13 cellular contexts compared by ENCODE assay signal in genomic region chr3:51680196-51680595, GRCh38. TPM values are rescaled to one million over a fixed set of nuclear protein-coding genes. Genes with fewer than 3 reads are reported as not detected.
DNase-seq lines count a peak whose midpoint lies in the region; ATAC-seq, FAIRE-seq and TF ChIP-seq lines count a peak whose summit lies in the region.
"Had no signal": no experiment of that assay in that cellular context is flagged by ENCODE, and none has a peak within 500 bp of the region (broad histone marks: within the 10 kb centered on the region; RNA-seq: fewer than 3 reads in every experiment).

No MANE protein-coding gene starts in this region.

- H2AFZ ChIP-seq in HepG2 (ENCODE audit: low read length): no peak overlapping the region

- H3K27ac ChIP-seq in right lobe of liver (no peak overlapping the region), HepG2 (ENCODE audit: extremely low read length, insufficient read depth, low read length) (no peak overlapping the region)

- ATAC-seq in right lobe of liver: no peak
- no peak for ATAC-seq in HepG2
- no peak for ATAC-seq in naive B cell (ENCODE audit: low read depth in 2 of 2)
- no peak for ATAC-seq in HG03025 (IDR thresholded peaks at IDR 0.05; ENCODE audit: low FRiP score, unreplicated experiment)

- no peak overlapping the region for H3K9ac ChIP-seq in HepG2 (ENCODE audit: insufficient read depth, low read depth, low read length)

- H3K36me3 ChIP-seq in right lobe of liver (peaks cover 0 to 9% (median 5%) of the 10 kb centered on the region in 4 donors), HepG2 (replicated peaks in 1 of 2; ENCODE audit: control insufficient read depth in 1 of 2, insufficient read depth in 2 of 2, low read length in 2 of 2) (peaks cover 16 to 26% of the 10 kb centered on the region in 2 experiments)

- H3K9me3 ChIP-seq in right lobe of liver (no peaks in the 10 kb centered on the region), HepG2 (ENCODE audit: low read length) (no peaks in the 10 kb centered on the region)

- no peaks in the 10 kb centered on the region for H3K9me3 Mint-ChIP-seq in activated T-helper 2 cell treated with anti-CD3 and anti-CD28 coated beads, Interferon-gamma antibody, Interleukin-2, Interleukin-4, amounts not matched to agents 10 μg/mL and 5 μg/mL and 100 μg/mL, durations not matched to agents 14 hours and 24 hours and 36 hours
- H3K9me3 Mint-ChIP-seq in naive B cell (no peaks in the 10 kb centered on the region), glutamatergic neuron (ENCODE audit: unreplicated experiment) (peaks cover 2% of the 10 kb centered on the region)

- in situ Hi-C loops in HepG2 (cut with HindIII; ENCODE audit: extremely low pct_ligation_motif_present, low pct_unique_long_range_greater_than_20kb): loop anchor here (5.0 kb wide), 1 partner anchor 43 kb away; no protein-coding TSS in a partner anchor

- peaks cover 68% of the 10 kb centered on the region for H3K4me1 Mint-ChIP-seq in activated T-helper 2 cell treated with anti-CD3 and anti-CD28 coated beads, Interferon-gamma antibody, Interleukin-2, Interleukin-4, amounts not matched to agents 10 μg/mL and 5 μg/mL and 100 μg/mL, durations not matched to agents 14 hours and 24 hours and 36 hours (ENCODE audit: low read depth)
- H3K4me1 Mint-ChIP-seq in naive B cell (peaks cover 61 to 89% (median 82%) of the 10 kb centered on the region in 3 donors), glutamatergic neuron (ENCODE audit: low read depth, unreplicated experiment) (peaks cover 14% of the 10 kb centered on the region)

- WGBS in right lobe of liver (ENCODE audit: insufficient coverage, low coverage, low lambda C conversion rate, missing lambda C conversion rate): no CpG with 5 or more reads among the region's 6 CpGs
- WGBS in HepG2 (ENCODE audit: low lambda C conversion rate): 100% methylated on average over 4 of the region's 6 CpGs

- H3K4me3 ChIP-seq in right lobe of liver (no peak overlapping the region), HepG2 (replicated peaks in 1 of 3; ENCODE audit: insufficient read depth in 1 of 3, low read depth in 2 of 3, low read length in 3 of 3) (no peak overlapping the region)

- H3K36me3 Mint-ChIP-seq in activated T-helper 2 cell treated with anti-CD3 and anti-CD28 coated beads, Interferon-gamma antibody, Interleukin-2, Interleukin-4, amounts not matched to agents 10 μg/mL and 5 μg/mL and 100 μg/mL, durations not matched to agents 14 hours and 24 hours and 36 hours (ENCODE audit: low read depth): peaks cover 37% of the 10 kb centered on the region
- H3K36me3 Mint-ChIP-seq in naive B cell: peaks cover 0 to 11% of the 10 kb centered on the region in 2 donors
- no peaks in the 10 kb centered on the region for H3K36me3 Mint-ChIP-seq in glutamatergic neuron (ENCODE audit: unreplicated experiment)

- H3K79me2 ChIP-seq in HepG2 (ENCODE audit: insufficient read depth, low read length): peaks cover 3% of the 10 kb centered on the region

- POLR2A ChIA-PET in HepG2 (lab: Yijun Ruan, JAX): interaction anchor here (2.6 kb wide), 1 partner anchor 8 kb away, joined by 13 read pairs; no protein-coding TSS in a partner anchor

- TF ChIP-seq RAD21 in HepG2 (CRISPR knock-in tag; IDR thresholded peaks at IDR 0.05): no peak

- TF ChIP-seq EP300 in HepG2 (IDR thresholded peaks at IDR 0.05; ENCODE audit: low read depth in 2 of 2, low read length in 2 of 2) (no peak), HepG2 (CRISPR knock-in tag; IDR thresholded peaks at IDR 0.05; ENCODE audit: borderline replicate concordance) (no peak)

- FAIRE-seq in HepG2 (lab: Jason Lieb, UNC): no peak
- FAIRE-seq: GM12892, TTC549 had no signal

- CTCF ChIA-PET in HepG2 (lab: Yijun Ruan, JAX; ENCODE audit: low intra/inter-chr PET ratio, low total read pairs): no interaction called here

- intact Hi-C loops in right lobe of liver (cut with DNase I) (loop anchor here in 1 of 2 donors (5.0 kb wide), 1 partner anchor 178 kb away; the partner anchor contains the start of gene DCAF1), HepG2 (cut with micrococcal nuclease; ENCODE audit: unreplicated experiment) (no loop called here)
- intact Hi-C loops in activated T-helper 2 cell treated with anti-CD3 and anti-CD28 coated beads, Interferon-gamma antibody, Interleukin-2, Interleukin-4, amounts not matched to agents 10 μg/mL and 5 μg/mL and 100 μg/mL, durations not matched to agents 14 hours and 24 hours and 36 hours (cut with micrococcal nuclease): loop anchor here (10.0 kb wide), 1 partner anchor 1065 kb away; the partner anchor contains the start of genes CISH and MAPKAPK3

- peak in 2 of 3 donors; percentile 16 to 22 for DNase-seq in right lobe of liver
- DNase-seq in HepG2 (ENCODE audit: low spot score): no peak
- no peak for DNase-seq in activated T-helper 2 cell treated with anti-CD3 and anti-CD28 coated beads, Interferon-gamma antibody, Interleukin-2, Interleukin-4, amounts not matched to agents 10 μg/mL and 5 μg/mL and 100 μg/mL, durations not matched to agents 14 hours and 24 hours and 36 hours (ENCODE audit: low spot score)
- DNase-seq in naive B cell: no peak
- DNase-seq in NCI-H226: no peak
- DNase-seq in glutamatergic neuron: no peak
- no peak for DNase-seq in activated T-cell treated with anti-CD3 and anti-CD28 coated beads for 4 hours
- DNase-seq: MM.1S, NCI-H2081 treated with DMSO at 0.1 percent for 48 hours, SHP77 had no signal

- peaks cover 0 to 14% (median 5%) of the 10 kb centered on the region in 4 donors for H3K4me1 ChIP-seq in right lobe of liver
- 0 out of 2 replicates have a peak, but pooled peaks cover 12% of the 10 kb centered on the region for H3K4me1 ChIP-seq in HepG2 (ENCODE audit: insufficient read depth, low read length)

- TF ChIP-seq POLR2A in right lobe of liver (IDR thresholded peaks at IDR 0.05): no peak
- no peak for TF ChIP-seq POLR2A in HepG2 (IDR thresholded peaks at IDR 0.05; ENCODE audit: insufficient read depth in 1 of 2, low read depth in 2 of 2, low read length in 2 of 2)

- H4K20me1 ChIP-seq in HepG2 (ENCODE audit: insufficient read depth, low read length): peaks cover 4% of the 10 kb centered on the region; the same call in 1 of the 2 replicates

- no TSS peak for BruUV-seq in HepG2 (replicated peaks; lab: Mats Ljungman, UMichigan)

- H3K27ac Mint-ChIP-seq in activated T-helper 2 cell treated with anti-CD3 and anti-CD28 coated beads, Interferon-gamma antibody, Interleukin-2, Interleukin-4, amounts not matched to agents 10 μg/mL and 5 μg/mL and 100 μg/mL, durations not matched to agents 14 hours and 24 hours and 36 hours: peak overlapping the region; percentile 36
- peak overlapping the region; percentile 56 to 93 (median 83) for H3K27ac Mint-ChIP-seq in naive B cell
- H3K27ac Mint-ChIP-seq in glutamatergic neuron (ENCODE audit: unreplicated experiment): no peak overlapping the region

- no peaks in the 10 kb centered on the region for H3K27me3 Mint-ChIP-seq in activated T-helper 2 cell treated with anti-CD3 and anti-CD28 coated beads, Interferon-gamma antibody, Interleukin-2, Interleukin-4, amounts not matched to agents 10 μg/mL and 5 μg/mL and 100 μg/mL, durations not matched to agents 14 hours and 24 hours and 36 hours (ENCODE audit: low read depth)
- H3K27me3 Mint-ChIP-seq in naive B cell (no peaks in the 10 kb centered on the region), glutamatergic neuron (ENCODE audit: unreplicated experiment) (peaks cover 4% of the 10 kb centered on the region)

- no peak overlapping the region for H3K4me3 Mint-ChIP-seq in activated T-helper 2 cell treated with anti-CD3 and anti-CD28 coated beads, Interferon-gamma antibody, Interleukin-2, Interleukin-4, amounts not matched to agents 10 μg/mL and 5 μg/mL and 100 μg/mL, durations not matched to agents 14 hours and 24 hours and 36 hours (ENCODE audit: low read depth)
- H3K4me3 Mint-ChIP-seq in naive B cell (peak overlapping the region in 4 of 8 donors; percentile 18 to 70 (median 38)), glutamatergic neuron (ENCODE audit: unreplicated experiment) (no peak overlapping the region)

- H3K27me3 ChIP-seq in right lobe of liver (no peaks in the 10 kb centered on the region), HepG2 (ENCODE audit: control insufficient read depth in 1 of 2, insufficient read depth in 2 of 2, low read length in 2 of 2) (no peaks in the 10 kb centered on the region)

- TF ChIP-seq CTCF in right lobe of liver (IDR thresholded peaks at IDR 0.05): no peak
- TF ChIP-seq CTCF in HepG2 (CRISPR knock-in tag; IDR thresholded peaks at IDR 0.05): no peak
- no peak for TF ChIP-seq CTCF in glutamatergic neuron (IDR thresholded peaks at IDR 0.05; ENCODE audit: partially characterized antibody, unreplicated experiment)

- H3K4me2 ChIP-seq in HepG2 (ENCODE audit: low read depth, low read length): no peak overlapping the region

RNA-seq across cellular contexts. Expression of gene TEX264, which starts 9.1 kb away (rescaled TPM):
- total RNA-seq in right lobe of liver (10 to 100 TPM; 26.5 to 67.0 (median 40.8) TPM), HepG2 (2016; rRNA removed; fragmentation: Illumina TruSeq; extraction: Trizol) (18.8 and 35.2 TPM in 2 replicates), glutamatergic neuron (ENCODE audit: unreplicated experiment) (13.2 TPM)
- 17.1 and 21.8 TPM in 2 replicates for total RNA-seq in HepG2 (2016; cell fraction: cytosol; rRNA removed; fragmentation: Illumina TruSeq; extraction: Trizol; ENCODE audit: low read depth)
- total RNA-seq in HepG2 (2016; cell fraction: insoluble cytoplasmic fraction; rRNA removed; fragmentation: Illumina TruSeq; extraction: Trizol): 21.1 and 37.8 TPM in 2 replicates
- 21.4 and 24.5 TPM in 2 replicates for total RNA-seq in HepG2 (2016; cell fraction: membrane; rRNA removed; fragmentation: Illumina TruSeq; extraction: Trizol)
- 32.3 and 33.9 TPM in 2 replicates for total RNA-seq in HepG2 (2016; cell fraction: nucleus; rRNA removed; fragmentation: Illumina TruSeq; extraction: Trizol)
- polyA plus RNA-seq in HepG2 (2011; rRNA removed) (52.1 and 59.2 TPM in 2 replicates), naive B cell (ENCODE audit: low read depth in 6 of 6) (100 to 1,000 TPM in 2 of 6 donors, 10 to 100 TPM in 4; 69.7 to 101 (median 87.2) TPM)
- 63.4 and 75.9 TPM in 2 replicates for polyA plus RNA-seq in HepG2 (2011; cell fraction: cytosol; rRNA removed)
- 42.5 and 44.4 TPM in 2 replicates for polyA plus RNA-seq in HepG2 (2011; cell fraction: nucleus; rRNA removed)
- polyA plus RNA-seq in HepG2 (2012): 22.0 and 25.2 TPM in 2 replicates
- 20.4 and 25.7 TPM in 2 replicates for polyA plus RNA-seq in HepG2 (2016; cell fraction: cytosol; fragmentation: Illumina TruSeq; extraction: Trizol; ENCODE audit: low read depth)
- 23.5 and 26.8 TPM in 2 replicates for polyA plus RNA-seq in HepG2 (2016; cell fraction: insoluble cytoplasmic fraction; fragmentation: Illumina TruSeq; extraction: Trizol; ENCODE audit: low read depth)
- 21.8 and 22.3 TPM in 2 replicates for polyA plus RNA-seq in HepG2 (2016; cell fraction: membrane; fragmentation: Illumina TruSeq; extraction: Trizol; ENCODE audit: low read depth)
- polyA plus RNA-seq in HepG2 (2016; cell fraction: nucleus; fragmentation: Illumina TruSeq; extraction: Trizol; ENCODE audit: insufficient read depth, low read depth): 54.4 and 73.2 TPM in 2 replicates
- polyA minus RNA-seq in HepG2 (2011; rRNA and poly(A)+ RNA removed; ENCODE audit: low replicate concordance): 115 and 158 TPM in 2 replicates
- polyA minus RNA-seq in HepG2 (2011; cell fraction: cytosol; rRNA and poly(A)+ RNA removed): 28.8 and 28.9 TPM in 2 replicates
- 9.1 and 11.6 TPM in 2 replicates for polyA minus RNA-seq in HepG2 (2011; cell fraction: nucleus; rRNA and poly(A)+ RNA removed)
- total RNA-seq in activated T-helper 2 cell treated with anti-CD3 and anti-CD28 coated beads, Interferon-gamma antibody, Interleukin-2, Interleukin-4, amounts not matched to agents 10 μg/mL and 5 μg/mL and 100 μg/mL, durations not matched to agents 14 hours and 24 hours and 36 hours: 43.1 TPM in 2 replicates

RNA-seq across cellular contexts. Expression of gene GRM2, which starts 26.7 kb away (rescaled TPM):
- total RNA-seq in right lobe of liver: 1 to 10 TPM in 1 of 6 experiments, not detected in 5; 1.2 TPM
- total RNA-seq in HepG2 (2016; rRNA removed; fragmentation: Illumina TruSeq; extraction: Trizol): 0.07 TPM in 1 of 2 replicates, not detected in the other
- not detected in 2 replicates for total RNA-seq in HepG2 (2016; cell fraction: cytosol; rRNA removed; fragmentation: Illumina TruSeq; extraction: Trizol; ENCODE audit: low read depth)
- 0.06 TPM in 1 of 2 replicates, not detected in the other for total RNA-seq in HepG2 (2016; cell fraction: insoluble cytoplasmic fraction; rRNA removed; fragmentation: Illumina TruSeq; extraction: Trizol)
- total RNA-seq in HepG2 (2016; cell fraction: membrane; rRNA removed; fragmentation: Illumina TruSeq; extraction: Trizol): 0.03 TPM in 1 of 2 replicates, not detected in the other
- total RNA-seq in HepG2 (2016; cell fraction: nucleus; rRNA removed; fragmentation: Illumina TruSeq; extraction: Trizol): 0.06 TPM in 1 of 2 replicates, not detected in the other
- 0.04 and 0.05 TPM in 2 replicates for polyA plus RNA-seq in HepG2 (2011; rRNA removed)
- polyA plus RNA-seq in HepG2 (2011; cell fraction: cytosol; rRNA removed): 0.04 TPM in 1 of 2 replicates, not detected in the other
- 0.14 and 0.24 TPM in 2 replicates for polyA plus RNA-seq in HepG2 (2011; cell fraction: nucleus; rRNA removed)
- 0.09 and 0.16 TPM in 2 replicates for polyA plus RNA-seq in HepG2 (2012)
- polyA plus RNA-seq in HepG2 (2016; cell fraction: cytosol; fragmentation: Illumina TruSeq; extraction: Trizol; ENCODE audit: low read depth): not detected in 2 replicates
- polyA plus RNA-seq in HepG2 (2016; cell fraction: insoluble cytoplasmic fraction; fragmentation: Illumina TruSeq; extraction: Trizol; ENCODE audit: low read depth): not detected in 2 replicates
- not detected in 2 replicates for polyA plus RNA-seq in HepG2 (2016; cell fraction: membrane; fragmentation: Illumina TruSeq; extraction: Trizol; ENCODE audit: low read depth)
- 0.12 TPM in 1 of 2 replicates, not detected in the other for polyA plus RNA-seq in HepG2 (2016; cell fraction: nucleus; fragmentation: Illumina TruSeq; extraction: Trizol; ENCODE audit: insufficient read depth, low read depth)
- polyA minus RNA-seq in HepG2 (2011; rRNA and poly(A)+ RNA removed; ENCODE audit: low replicate concordance): 0.19 and 0.22 TPM in 2 replicates
- polyA minus RNA-seq in HepG2 (2011; cell fraction: cytosol; rRNA and poly(A)+ RNA removed): not detected in 2 replicates
- polyA minus RNA-seq in HepG2 (2011; cell fraction: nucleus; rRNA and poly(A)+ RNA removed): 0.50 and 0.52 TPM in 2 replicates
- 0.23 and 0.27 TPM in 2 replicates for total RNA-seq in activated T-helper 2 cell treated with anti-CD3 and anti-CD28 coated beads, Interferon-gamma antibody, Interleukin-2, Interleukin-4, amounts not matched to agents 10 μg/mL and 5 μg/mL and 100 μg/mL, durations not matched to agents 14 hours and 24 hours and 36 hours
- polyA plus RNA-seq in naive B cell (ENCODE audit: low read depth in 6 of 6): under 1 TPM in 2 of 6 donors, not detected in 4; 0.07 to 0.15 TPM
- total RNA-seq in glutamatergic neuron (ENCODE audit: unreplicated experiment): 134 TPM

Comparison
In these comparisons a context has a peak if more than half of its experiments do, and no peak if none do; other contexts are left out.
1. DNase-seq: peak in right lobe of liver (2 of 3); none in HepG2 (single experiment), activated T-helper 2 cell treated with anti-CD3 and anti-CD28 coated beads, Interferon-gamma antibody, Interleukin-2, Interleukin-4, amounts not matched to agents 10 μg/mL and 5 μg/mL and 100 μg/mL, durations not matched to agents 14 hours and 24 hours and 36 hours (single experiment), naive B cell (single experiment), NCI-H226 (single experiment), glutamatergic neuron (single experiment) and activated T-cell treated with anti-CD3 and anti-CD28 coated beads for 4 hours (single experiment).
2. RNA of gene GRM2, which starts 26.7 kb away (total RNA-seq): 134 TPM in glutamatergic neuron (single experiment); 0.23 to 0.27 TPM in activated T-helper 2 cell treated with anti-CD3 and anti-CD28 coated beads, Interferon-gamma antibody, Interleukin-2, Interleukin-4, amounts not matched to agents 10 μg/mL and 5 μg/mL and 100 μg/mL, durations not matched to agents 14 hours and 24 hours and 36 hours, 0.03 to 0.07 TPM in HepG2 and 1.2 TPM in right lobe of liver; every median in the first group is over 10 times any median in the second.